11 cellular contexts compared by ENCODE assay signal in genomic region chr2:63581266-63581961, GRCh38. TPM values are rescaled to one million over a fixed set of nuclear protein-coding genes. Genes with fewer than 3 reads are reported as not detected.
A peak's percentile ranks its signal among the peaks of the same experiment; 100 is the strongest.
DNase-seq lines count a peak whose midpoint lies in the region; ATAC-seq and TF ChIP-seq lines count a peak whose summit lies in the region.
"Had no signal": no experiment of that assay in that cellular context is flagged by ENCODE, and none has a peak within 500 bp of the region (broad histone marks: within the 10 kb centered on the region; RNA-seq: fewer than 3 reads in every experiment).

No MANE protein-coding gene starts in this region.

- H3K23ac ChIP-seq in IMR-90 (ENCODE audit: low read depth, low read length): no peak overlapping the region

- POLR2A ChIA-PET in IMR-90 (lab: Charles Lee; ENCODE audit: unreplicated experiment): no interaction called here

- H3K9me3 ChIP-seq in IMR-90 (ENCODE audit: control insufficient read depth, insufficient read depth, low read length) (no peaks in the 10 kb centered on the region), body of pancreas (no peaks in the 10 kb centered on the region), transverse colon (no peaks in the 10 kb centered on the region)

- H3K4me3 ChIP-seq in IMR-90 (ENCODE audit: insufficient read depth, low read depth, low read length) (no peak overlapping the region), body of pancreas (no peak overlapping the region), transverse colon (no peak overlapping the region)

- in situ Hi-C loops in IMR-90 (cut with MboI; ENCODE audit: low sequenced_read_pairs): no loop called here
- in situ Hi-C loops in transverse colon (cut with MboI; ENCODE audit: low pct_ligation_motif_present in 1 of 4, low pct_unique_long_range_greater_than_20kb in 1 of 4, low sequenced_read_pairs in 3 of 4): loop anchor here in 1 of 4 donors (25.0 kb wide), 1 partner anchor 281 kb away; no protein-coding TSS in a partner anchor

- TF ChIP-seq RAD21 in IMR-90 (IDR thresholded peaks at IDR 0.05; ENCODE audit: low read length): no peak

- intact Hi-C loops in IMR-90 (cut with micrococcal nuclease): no loop called here
- intact Hi-C loops in body of pancreas (cut with DNase I): no loop called here
- intact Hi-C loops in transverse colon (cut with DNase I; ENCODE audit: low total_unique reads): no loop called here

- H3K18ac ChIP-seq in IMR-90 (ENCODE audit: low read depth, low read length): no peak overlapping the region

- no peaks in the 10 kb centered on the region for H3K27me3 ChIP-seq in IMR-90 (ENCODE audit: control insufficient read depth, insufficient read depth, low read length)
- no peaks in the 10 kb centered on the region for H3K27me3 ChIP-seq in body of pancreas
- no peaks in the 10 kb centered on the region for H3K27me3 ChIP-seq in transverse colon

- H2BK5ac ChIP-seq in IMR-90 (ENCODE audit: low read depth, low read length, poor library complexity, severe bottlenecking): no peak overlapping the region

- H2BK20ac ChIP-seq in IMR-90 (ENCODE audit: low read depth, low read length): no peak overlapping the region

- no peaks in the 10 kb centered on the region for H4K20me1 ChIP-seq in IMR-90 (ENCODE audit: insufficient read depth, low read length)

- CTCF ChIA-PET in IMR-90 (lab: Yijun Ruan, JAX): no interaction called here

- H3K9ac ChIP-seq in IMR-90 (ENCODE audit: low read depth, low read length): no peak overlapping the region

- H2AK5ac ChIP-seq in IMR-90 (ENCODE audit: low read depth, low read length): no peak overlapping the region

- no peak overlapping the region for H3K4ac ChIP-seq in IMR-90 (ENCODE audit: low read depth, low read length)

- peak; percentile 42 for DNase-seq in IMR-90
- DNase-seq in body of pancreas: peak; percentile 63 to 83 (median 76)
- peak; percentile 28 for DNase-seq in iris pigment epithelial cell (ENCODE audit: low read depth)
- DNase-seq in stromal cell of bone marrow (ENCODE audit: low read depth): peak; percentile 88
- no peak for DNase-seq in transverse colon
- no peak for DNase-seq in stimulated activated CD4-positive, alpha-beta T cell treated with anti-CD3 and anti-CD28 coated beads, Interleukin-2, amount 100 ng/mL, for 48 hours
- DNase-seq in effector CD4-positive, alpha-beta T cell: no peak
- no peak for DNase-seq in SK-N-DZ (ENCODE audit: low spot score)
- DNase-seq: activated effector memory CD4-positive, alpha-beta T cell treated with anti-CD3 and anti-CD28 coated beads, Interleukin-2, amount 50 U/mL, for 16 hours; NCI-H1105 treated with DMSO at 0.1 percent for 48 hours; retina had no signal

- no peak overlapping the region for H4K91ac ChIP-seq in IMR-90 (ENCODE audit: insufficient read depth, low read depth, low read length)

- H2BK15ac ChIP-seq in IMR-90 (ENCODE audit: low read depth, low read length): no peak overlapping the region

- H2BK120ac ChIP-seq in IMR-90 (ENCODE audit: low read depth, low read length): no peak overlapping the region

- H3K4me1 ChIP-seq in IMR-90 (ENCODE audit: control insufficient read depth, insufficient read depth, low read length): no peaks in the 10 kb centered on the region
- peaks cover 14% of the 10 kb centered on the region for H3K4me1 ChIP-seq in body of pancreas
- peaks cover 0 to 13% (median 0%) of the 10 kb centered on the region in 4 donors for H3K4me1 ChIP-seq in transverse colon

- H3K56ac ChIP-seq in IMR-90 (ENCODE audit: extremely low read depth, insufficient read depth, low read length): no peak overlapping the region

- dilution Hi-C loops in IMR-90 (cut with HindIII; ENCODE audit: low sequenced_read_pairs, unreplicated experiment): no loop called here

- H3K27ac ChIP-seq in IMR-90 (ENCODE audit: insufficient read depth, low read length) (no peak overlapping the region), body of pancreas (peak overlapping the region; percentile 25 to 78 (median 61)), transverse colon (peak overlapping the region in 1 of 4 donors; percentile 9)

- ATAC-seq in IMR-90 (ENCODE audit: low read depth) (no peak), body of pancreas (peak; percentile 97)

- no peak for TF ChIP-seq POLR2A in IMR-90 (IDR thresholded peaks at IDR 0.05; ENCODE audit: low read depth, low read length)
- peak in 2 of 3 donors; percentile 40 to 44 for TF ChIP-seq POLR2A in body of pancreas (IDR thresholded peaks at IDR 0.05)
- no peak for TF ChIP-seq POLR2A in transverse colon (IDR thresholded peaks at IDR 0.05)

- no peaks in the 10 kb centered on the region for H3K9me1 ChIP-seq in IMR-90 (ENCODE audit: insufficient read depth, low read length)

- H2AK9ac ChIP-seq in IMR-90 (replicated peaks; ENCODE audit: low read depth, low read length, poor library complexity): no peak overlapping the region

- H4K5ac ChIP-seq in IMR-90 (ENCODE audit: low read depth, low read length): no peak overlapping the region

- WGBS in IMR-90 (ENCODE audit: extremely low coverage in 2 of 2, insufficient read length in 1 of 2), 2 experiments: no CpG with 5 or more reads among the region's 5 CpGs
- WGBS in body of pancreas, 2 donors: 35 to 40% methylated on average over 5 of the region's 5 CpGs
- 65 to 78% methylated on average over 5 of the region's 5 CpGs for WGBS in transverse colon (ENCODE audit: low coverage in 1 of 2), 2 donors

- no peak for TF ChIP-seq EP300 in transverse colon (IDR thresholded peaks at IDR 0.05; ENCODE audit: low read depth)

- H3K4me2 ChIP-seq in IMR-90 (ENCODE audit: low read depth, low read length): no peak overlapping the region

- no peak overlapping the region for H4K8ac ChIP-seq in IMR-90 (ENCODE audit: low read depth in 2 of 2, low read length in 2 of 2)

- H3K79me1 ChIP-seq in IMR-90 (ENCODE audit: low read depth in 1 of 2, low read length in 2 of 2): peaks cover 4 to 9% of the 10 kb centered on the region in 2 experiments; a peak in 2 of 4 replicates

- TF ChIP-seq CTCF in IMR-90 (conservative IDR thresholded peaks at IDR 0.05; ENCODE audit: low read depth, low read length) (no peak), body of pancreas (IDR thresholded peaks at IDR 0.05) (no peak), transverse colon (IDR thresholded peaks at IDR 0.05) (no peak)

- BruUV-seq in IMR-90 (replicated peaks; lab: Mats Ljungman, UMichigan): no TSS peak

- H3K36me3 ChIP-seq in IMR-90 (ENCODE audit: control insufficient read depth, insufficient read depth, low read length) (no peaks in the 10 kb centered on the region), body of pancreas (replicated peaks in 1 of 2; ENCODE audit: insufficient read depth in 1 of 2, low read depth in 2 of 2) (no peaks in the 10 kb centered on the region), transverse colon (no peaks in the 10 kb centered on the region)

- H2AFZ ChIP-seq in IMR-90 (replicated peaks; ENCODE audit: low read length, poor library complexity): no peak overlapping the region

- no peak overlapping the region for H3K14ac ChIP-seq in IMR-90 (replicated peaks; ENCODE audit: low read depth, low read length)

TF ChIP-seq in IMR-90, 13 proteins besides CTCF, POLR2A, EP300 and RAD21:
- TF ChIP-seq SMC3 (IDR thresholded peaks at IDR 0.05; ENCODE audit: low read depth, low read length) (no peak), NFE2L2 (IDR thresholded peaks at IDR 0.05; ENCODE audit: low read depth, low read length) (no peak), USF2 (IDR thresholded peaks at IDR 0.05; ENCODE audit: low read depth, low read length) (no peak), RCOR1 (IDR thresholded peaks at IDR 0.05; ENCODE audit: insufficient replicate concordance, low read length) (no peak), CHD1 (IDR thresholded peaks at IDR 0.05; ENCODE audit: low read depth, low read length) (no peak), MAZ (IDR thresholded peaks at IDR 0.05; ENCODE audit: borderline replicate concordance, low read depth, low read length) (no peak), FOS (IDR thresholded peaks at IDR 0.05; ENCODE audit: low read depth, low read length) (no peak)
- TF ChIP-seq, protein P1, sequence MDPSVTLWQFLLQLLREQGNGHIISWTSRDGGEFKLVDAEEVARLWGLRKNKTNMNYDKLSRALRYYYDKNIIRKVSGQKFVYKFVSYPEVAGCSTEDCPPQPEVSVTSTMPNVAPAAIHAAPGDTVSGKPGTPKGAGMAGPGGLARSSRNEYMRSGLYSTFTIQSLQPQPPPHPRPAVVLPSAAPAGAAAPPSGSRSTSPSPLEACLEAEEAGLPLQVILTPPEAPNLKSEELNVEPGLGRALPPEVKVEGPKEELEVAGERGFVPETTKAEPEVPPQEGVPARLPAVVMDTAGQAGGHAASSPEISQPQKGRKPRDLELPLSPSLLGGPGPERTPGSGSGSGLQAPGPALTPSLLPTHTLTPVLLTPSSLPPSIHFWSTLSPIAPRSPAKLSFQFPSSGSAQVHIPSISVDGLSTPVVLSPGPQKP (IDR thresholded peaks at IDR 0.05; ENCODE audit: borderline replicate concordance, low read depth, low read length): no peak
TF ChIP-seq in IMR-90: peak in this region for 0.

RNA-seq across cellular contexts. Expression of gene WDPCP, which starts 6.9 kb away (rescaled TPM):
- 7.8 and 10.2 TPM in 2 replicates for total RNA-seq in IMR-90 (2012; rRNA removed)
- polyA plus RNA-seq in IMR-90 (2012; rRNA removed): 2.0 and 2.2 TPM in 2 replicates
- 1.6 and 3.7 TPM in 2 replicates for polyA plus RNA-seq in IMR-90 (2012; cell fraction: cytosol; rRNA removed)
- 2.0 and 6.2 TPM in 2 replicates for polyA plus RNA-seq in IMR-90 (2012; cell fraction: nucleus; rRNA removed; ENCODE audit: low replicate concordance)
- 1 to 10 TPM; 6.9 to 8.3 TPM for total RNA-seq in body of pancreas
- total RNA-seq in transverse colon: 10 to 100 TPM in 2 of 4 donors, 1 to 10 TPM in 2; 2.6 to 15.5 (median 10.9) TPM
- 2.2 and 5.4 TPM in 2 replicates for polyA plus RNA-seq in SK-N-DZ (2014; cell fraction: cytosol; rRNA removed)
- polyA plus RNA-seq in SK-N-DZ (2014; cell fraction: nucleus; rRNA removed): 3.2 and 7.6 TPM in 2 replicates

RNA-seq across cellular contexts. Expression of gene MDH1, which starts 7.3 kb away (rescaled TPM):
- total RNA-seq in IMR-90 (2012; rRNA removed) (212 and 248 TPM in 2 replicates), body of pancreas (10 to 100 TPM; 61.2 to 93.9 TPM), transverse colon (100 to 1,000 TPM in 3 of 4 donors, 10 to 100 TPM in 1; 55.5 to 179 (median 141) TPM)
- polyA plus RNA-seq in IMR-90 (2012; rRNA removed): 191 and 195 TPM in 2 replicates
- 63.2 and 162 TPM in 2 replicates for polyA plus RNA-seq in IMR-90 (2012; cell fraction: cytosol; rRNA removed)
- 17.6 and 117 TPM in 2 replicates for polyA plus RNA-seq in IMR-90 (2012; cell fraction: nucleus; rRNA removed; ENCODE audit: low replicate concordance)
- 368 and 401 TPM in 2 replicates for polyA plus RNA-seq in SK-N-DZ (2014; cell fraction: cytosol; rRNA removed)
- 205 and 244 TPM in 2 replicates for polyA plus RNA-seq in SK-N-DZ (2014; cell fraction: nucleus; rRNA removed)

Comparison
In these comparisons a context has a peak if more than half of its experiments do, and no peak if none do; other contexts are left out.
1. DNase-seq: peak in IMR-90 (single experiment), body of pancreas (4 of 4), iris pigment epithelial cell (single experiment) and stromal cell of bone marrow (single experiment); none in transverse colon (single experiment), stimulated activated CD4-positive, alpha-beta T cell treated with anti-CD3 and anti-CD28 coated beads, Interleukin-2, amount 100 ng/mL, for 48 hours (0 of 2), effector CD4-positive, alpha-beta T cell (single experiment) and SK-N-DZ (single experiment).
2. POLR2A ChIP-seq: peak in body of pancreas (2 of 3); none in IMR-90 (single experiment) and transverse colon (single experiment).